ENCODE assay signal across 10 cellular contexts in genomic region chr9:128913048-128913900, GRCh38. TPM values are rescaled to one million over a fixed set of nuclear protein-coding genes. Genes with fewer than 3 reads are reported as not detected.
DNase-seq lines count a peak whose midpoint lies in the region; ATAC-seq, FAIRE-seq and TF ChIP-seq lines count a peak whose summit lies in the region.
"Had no signal": no experiment of that assay in that cellular context is flagged by ENCODE, and none has a peak within 500 bp of the region (broad histone marks: within the 10 kb centered on the region; RNA-seq: fewer than 3 reads in every experiment).

No MANE protein-coding gene starts in this region.

- H3K9me3 Mint-ChIP-seq in T-helper 1 cell treated with Interleukin-12 subunit alpha and Interleukin-12 subunit beta and Interleukin-4 antibody, amounts not matched to agents 30 μg/mL and 1 μg/mL, for 36 hours, result no peaks in the 10 kb centered on the region
- no peaks in the 10 kb centered on the region for H3K9me3 Mint-ChIP-seq in astrocyte (ENCODE audit: unreplicated experiment)
- no peaks in the 10 kb centered on the region for H3K9me3 Mint-ChIP-seq in CD8-positive, alpha-beta T cell

- H3K27me3 Mint-ChIP-seq in T-helper 1 cell treated with Interleukin-12 subunit alpha and Interleukin-12 subunit beta and Interleukin-4 antibody, amounts not matched to agents 30 μg/mL and 1 μg/mL, for 36 hours (ENCODE audit: low read depth), result no peaks in the 10 kb centered on the region
- H3K27me3 Mint-ChIP-seq in astrocyte (ENCODE audit: low read depth, unreplicated experiment), result no peaks in the 10 kb centered on the region
- no peaks in the 10 kb centered on the region for H3K27me3 Mint-ChIP-seq in CD8-positive, alpha-beta T cell (ENCODE audit: low read depth)

- no peaks in the 10 kb centered on the region for H3K27me3 ChIP-seq in astrocyte (ENCODE audit: insufficient read depth, low read length)
- H3K27me3 ChIP-seq in right lobe of liver, result no peaks in the 10 kb centered on the region
- no peaks in the 10 kb centered on the region for H3K27me3 ChIP-seq in CD8-positive, alpha-beta T cell (ENCODE audit: insufficient read depth, low read length)

- FAIRE-seq in astrocyte (lab: Jason Lieb, UNC), result no peak
- FAIRE-seq: A204.1 had no signal

- TF ChIP-seq CTCF in astrocyte (IDR thresholded peaks at IDR 0.05; ENCODE audit: insufficient read depth, low read depth, low read length) (no peak), right lobe of liver (IDR thresholded peaks at IDR 0.05) (no peak)
- TF ChIP-seq CTCF in CD8-positive, alpha-beta T cell (IDR thresholded peaks at IDR 0.05), result no peak

- peaks cover 11% of the 10 kb centered on the region for H4K20me1 ChIP-seq in astrocyte (ENCODE audit: insufficient read depth, low read length)

- H3K79me2 ChIP-seq in astrocyte (ENCODE audit: insufficient read depth, low read length), result peaks cover 55% of the 10 kb centered on the region

- 62% methylated on average over 6 of the region's 15 CpGs for WGBS in right lobe of liver (ENCODE audit: insufficient coverage, low coverage, low lambda C conversion rate, missing lambda C conversion rate)

- peaks cover 17% of the 10 kb centered on the region for H3K36me3 ChIP-seq in astrocyte (ENCODE audit: insufficient read depth, low read length)
- H3K36me3 ChIP-seq in right lobe of liver, result peaks cover 2 to 40% (median 20%) of the 10 kb centered on the region in 4 donors
- peaks cover 44% of the 10 kb centered on the region for H3K36me3 ChIP-seq in CD8-positive, alpha-beta T cell (ENCODE audit: insufficient read depth, low read length)

- peak overlapping the region; percentile 78 for H3K4me2 ChIP-seq in astrocyte (ENCODE audit: low read length)

- H3K9me3 ChIP-seq in astrocyte (ENCODE audit: insufficient read depth, low read depth, low read length) (no peaks in the 10 kb centered on the region), right lobe of liver (no peaks in the 10 kb centered on the region)
- no peaks in the 10 kb centered on the region for H3K9me3 ChIP-seq in CD8-positive, alpha-beta T cell (ENCODE audit: low read length)

- CTCF ChIA-PET in CD8-positive, alpha-beta T cell (lab: Charles Lee), result interaction anchor here (0.5 to 5.9 kb wide), 3 partner anchors 13 to 15 kb away, joined by 3 to 39 read pairs (median 3); no protein-coding TSS in a partner anchor

- peak overlapping the region; percentile 34 for H3K9ac ChIP-seq in astrocyte (ENCODE audit: low read length)

- H3K4me1 Mint-ChIP-seq in T-helper 1 cell treated with Interleukin-12 subunit alpha and Interleukin-12 subunit beta and Interleukin-4 antibody, amounts not matched to agents 30 μg/mL and 1 μg/mL, for 36 hours (ENCODE audit: low read depth), result peaks cover 32% of the 10 kb centered on the region
- H3K4me1 Mint-ChIP-seq in astrocyte (ENCODE audit: low read depth, unreplicated experiment), result peaks cover 29% of the 10 kb centered on the region
- peaks cover 40% of the 10 kb centered on the region for H3K4me1 Mint-ChIP-seq in CD8-positive, alpha-beta T cell (ENCODE audit: low read depth)

- H3K36me3 Mint-ChIP-seq in T-helper 1 cell treated with Interleukin-12 subunit alpha and Interleukin-12 subunit beta and Interleukin-4 antibody, amounts not matched to agents 30 μg/mL and 1 μg/mL, for 36 hours (ENCODE audit: low read depth), result peaks cover 47% of the 10 kb centered on the region
- peaks cover 27% of the 10 kb centered on the region for H3K36me3 Mint-ChIP-seq in astrocyte (ENCODE audit: low read depth, unreplicated experiment)
- peaks cover 63% of the 10 kb centered on the region for H3K36me3 Mint-ChIP-seq in CD8-positive, alpha-beta T cell

- H3K4me3 ChIP-seq in astrocyte (ENCODE audit: insufficient read depth, low read depth, low read length) (peak overlapping the region; percentile 19), right lobe of liver (no peak overlapping the region)
- no peak overlapping the region for H3K4me3 ChIP-seq in CD8-positive, alpha-beta T cell (ENCODE audit: low read depth, low read length)

- H3K27ac ChIP-seq in astrocyte (ENCODE audit: low read depth, low read length) (peak overlapping the region; percentile 83), right lobe of liver (peak overlapping the region; percentile 23 to 60 (median 49)), temporal lobe (ENCODE audit: low read depth, low read length) (peak overlapping the region; percentile 60)
- no peak overlapping the region for H3K27ac ChIP-seq in CD8-positive, alpha-beta T cell (ENCODE audit: low read depth, low read length)

- peak overlapping the region; percentile 88 for H3K27ac Mint-ChIP-seq in T-helper 1 cell treated with Interleukin-12 subunit alpha and Interleukin-12 subunit beta and Interleukin-4 antibody, amounts not matched to agents 30 μg/mL and 1 μg/mL, for 36 hours
- peak overlapping the region; percentile 83 for H3K27ac Mint-ChIP-seq in astrocyte (ENCODE audit: unreplicated experiment)
- no peak overlapping the region for H3K27ac Mint-ChIP-seq in CD8-positive, alpha-beta T cell

- POLR2A ChIA-PET in CD8-positive, alpha-beta T cell (lab: Charles Lee), result no interaction called here

- no peak for DNase-seq in T-helper 1 cell
- no peak for DNase-seq in astrocyte (ENCODE audit: low read depth)
- DNase-seq in right lobe of liver, result no peak
- DNase-seq in CD8-positive, alpha-beta T cell, result no peak
- DNase-seq in posterior vena cava (ENCODE audit: low spot score), result no peak
- DNase-seq: NCI-H2029 treated with DMSO at 0.1 percent for 48 hours had no signal

- ATAC-seq in right lobe of liver (no peak), HG03354 (IDR thresholded peaks at IDR 0.05; ENCODE audit: poor library complexity, severe bottlenecking, unreplicated experiment) (no peak)
- ATAC-seq in CD8-positive, alpha-beta T cell, result no peak

- H3K4me3 Mint-ChIP-seq in T-helper 1 cell treated with Interleukin-12 subunit alpha and Interleukin-12 subunit beta and Interleukin-4 antibody, amounts not matched to agents 30 μg/mL and 1 μg/mL, for 36 hours, result peak overlapping the region; percentile 9
- peak overlapping the region; percentile 9 for H3K4me3 Mint-ChIP-seq in astrocyte (ENCODE audit: unreplicated experiment)
- H3K4me3 Mint-ChIP-seq in CD8-positive, alpha-beta T cell, result no peak overlapping the region

- intact Hi-C loops in right lobe of liver (cut with DNase I), result no loop called here
- intact Hi-C loops in CD8-positive, alpha-beta T cell (cut with DNase I, micrococcal nuclease), result no loop called here
- intact Hi-C loops in posterior vena cava (cut with DNase I), result no loop called here

- peaks cover 28% of the 10 kb centered on the region for H3K4me1 ChIP-seq in astrocyte (ENCODE audit: insufficient read depth, low read length)
- peaks cover 4 to 38% (median 16%) of the 10 kb centered on the region in 4 donors for H3K4me1 ChIP-seq in right lobe of liver
- H3K4me1 ChIP-seq in CD8-positive, alpha-beta T cell (ENCODE audit: insufficient read depth, low read length), result peaks cover 53% of the 10 kb centered on the region

- no peak for TF ChIP-seq POLR2A in right lobe of liver (IDR thresholded peaks at IDR 0.05)

- H2AFZ ChIP-seq in astrocyte (ENCODE audit: low read depth, low read length), result no peak overlapping the region

RNA-seq across cellular contexts. Expression of gene PHYHD1, which starts 7.5 kb away (rescaled TPM):
- 4.6 and 6.1 TPM in 2 replicates for total RNA-seq in astrocyte
- 10 to 100 TPM; 14.0 to 69.7 (median 38.2) TPM for total RNA-seq in right lobe of liver
- 1.2 TPM for total RNA-seq in temporal lobe
- total RNA-seq in CD8-positive, alpha-beta T cell, result 1 to 10 TPM; 1.0 to 2.5 TPM
- total RNA-seq in posterior vena cava, result 10 to 100 TPM; 11.4 to 24.8 TPM

RNA-seq across cellular contexts. Expression of gene LRRC8A, which starts 31.3 kb away (rescaled TPM):
- total RNA-seq in astrocyte (103 and 104 TPM in 2 replicates), right lobe of liver (10 to 100 TPM in 5 of 6 experiments, 1 to 10 TPM in 1; 8.6 to 46.1 (median 22.1) TPM), temporal lobe (19.9 TPM), posterior vena cava (10 to 100 TPM; 49.1 to 58.3 TPM)
- 10 to 100 TPM; 35.0 to 40.1 TPM for total RNA-seq in CD8-positive, alpha-beta T cell

RNA-seq across cellular contexts. Expression of gene KYAT1, which starts 31.5 kb away (rescaled TPM):
- total RNA-seq in astrocyte, result 9.3 and 10.1 TPM in 2 replicates
- 10 to 100 TPM in 4 of 6 experiments, 1 to 10 TPM in 2; 7.2 to 12.7 (median 10.4) TPM for total RNA-seq in right lobe of liver
- 9.1 TPM for total RNA-seq in temporal lobe
- total RNA-seq in CD8-positive, alpha-beta T cell, result 1 to 10 TPM; 2.4 to 3.0 TPM
- total RNA-seq in posterior vena cava, result 1 to 10 TPM; 5.1 to 5.5 TPM

RNA-seq across cellular contexts. Expression of gene DOLK, which starts 34.1 kb away (rescaled TPM):
- total RNA-seq in astrocyte, result 19.8 and 22.1 TPM in 2 replicates
- 10 to 100 TPM in 2 of 6 experiments, 1 to 10 TPM in 4; 6.6 to 17.3 (median 8.4) TPM for total RNA-seq in right lobe of liver
- 7.1 TPM for total RNA-seq in temporal lobe
- total RNA-seq in CD8-positive, alpha-beta T cell, result 10 to 100 TPM; 10.4 to 10.7 TPM
- 1 to 10 TPM; 9.0 to 10.0 TPM for total RNA-seq in posterior vena cava

RNA-seq across cellular contexts. Expression of gene NUP188, which starts 34.2 kb away (rescaled TPM):
- total RNA-seq in astrocyte, result 40.4 and 45.6 TPM in 2 replicates
- total RNA-seq in right lobe of liver, result 10 to 100 TPM; 10.5 to 18.7 (median 15.6) TPM
- total RNA-seq in temporal lobe, result 24.8 TPM
- total RNA-seq in CD8-positive, alpha-beta T cell, result 10 to 100 TPM; 48.7 to 49.0 TPM
- 10 to 100 TPM; 33.2 to 34.1 TPM for total RNA-seq in posterior vena cava
